ENCODE assay signal across 15 cellular contexts in genomic region chr11:60845338-60845737, GRCh38. TPM values are rescaled to one million over a fixed set of nuclear protein-coding genes. Genes with fewer than 3 reads are reported as not detected.
A peak's percentile ranks its signal among the peaks of the same experiment; 100 is the strongest.
DNase-seq lines count a peak whose midpoint lies in the region; ATAC-seq and TF ChIP-seq lines count a peak whose summit lies in the region.
"Had no signal": no experiment of that assay in that cellular context is flagged by ENCODE, and none has a peak within 500 bp of the region (broad histone marks: within the 10 kb centered on the region; RNA-seq: fewer than 3 reads in every experiment).

No MANE protein-coding gene starts in this region.

- H4K12ac ChIP-seq in trophoblast cell (ENCODE audit: low read depth, low read length), result no peak overlapping the region

- no peak overlapping the region for H3K14ac ChIP-seq in trophoblast cell (ENCODE audit: low read length)

- H3K79me1 ChIP-seq in trophoblast cell (ENCODE audit: low read length), result peaks cover 11% of the 10 kb centered on the region

- H4K91ac ChIP-seq in trophoblast cell (ENCODE audit: low read depth, low read length), result no peak overlapping the region

- CTCF ChIA-PET in OCI-LY7 (lab: Charles Lee; ENCODE audit: unreplicated experiment) (no interaction called here), mammary epithelial cell (lab: Charles Lee; ENCODE audit: low non-redundant PET) (no interaction called here)

- H3K4me3 ChIP-seq in OCI-LY7 (ENCODE audit: low read depth, low read length, poor library complexity, severe bottlenecking) (peak overlapping the region; percentile 81), mammary epithelial cell (replicated peaks in 1 of 3; ENCODE audit: insufficient read depth in 1 of 3, low read depth in 2 of 3, low read length in 3 of 3) (no peak overlapping the region), trophoblast cell (ENCODE audit: low read depth, low read length) (no peak overlapping the region)
- H3K4me3 ChIP-seq: SJSA1 had no signal

- intact Hi-C loops in OCI-LY7 (cut with micrococcal nuclease; ENCODE audit: unreplicated experiment) (no loop called here), mammary epithelial cell (cut with micrococcal nuclease) (no loop called here)

- no peak overlapping the region for H2BK120ac ChIP-seq in trophoblast cell (ENCODE audit: insufficient read depth, low read length, poor library complexity)

- TF ChIP-seq CTCF in OCI-LY7 (conservative IDR thresholded peaks at IDR 0.05; ENCODE audit: low read length) (no peak), mammary epithelial cell (conservative IDR thresholded peaks at IDR 0.05 in 1 of 2, IDR thresholded peaks at IDR 0.05 in 1 of 2; ENCODE audit: extremely low read depth in 1 of 2, insufficient read depth in 1 of 2, low read depth in 1 of 2, low read length in 2 of 2) (no peak)

- in situ Hi-C loops in mammary epithelial cell (cut with MboI; ENCODE audit: low sequenced_read_pairs in 2 of 2), result loop anchor here in 1 of 2 donors (25.0 kb wide), 1 partner anchor 317 kb away; the partner anchor contains the start of gene VPS37C

- H3K27me3 ChIP-seq in mammary epithelial cell (ENCODE audit: insufficient read depth, low read length) (no peaks in the 10 kb centered on the region), trophoblast cell (ENCODE audit: insufficient read depth, low read length) (no peaks in the 10 kb centered on the region)
- H3K27me3 ChIP-seq: SJSA1 had no signal

- dilution Hi-C loops in mammary epithelial cell (cut with HindIII; ENCODE audit: low sequenced_read_pairs), result no loop called here

- no peak overlapping the region for H2AK5ac ChIP-seq in trophoblast cell (ENCODE audit: low read length)

- H3K27me3 Mint-ChIP-seq in activated T-cell treated with anti-CD3 and anti-CD28 coated beads, Interleukin-2, amount 50 U/mL, for 24 hours, result no peaks in the 10 kb centered on the region

- H3K36me3 ChIP-seq in OCI-LY7 (ENCODE audit: insufficient read depth, low read length) (peaks cover 60% of the 10 kb centered on the region), mammary epithelial cell (ENCODE audit: insufficient read depth, low read length) (peaks cover 2% of the 10 kb centered on the region), trophoblast cell (ENCODE audit: control insufficient read depth in 1 of 2, insufficient read depth in 2 of 2, low read length in 2 of 2) (peaks cover 26 to 28% of the 10 kb centered on the region in 2 experiments)

- H3K18ac ChIP-seq in trophoblast cell (ENCODE audit: low read length), result peak overlapping the region; percentile 8

- no peak overlapping the region for H3K27ac ChIP-seq in OCI-LY7 (ENCODE audit: low read depth, low read length, poor library complexity, severe bottlenecking)
- H3K27ac ChIP-seq in mammary epithelial cell (ENCODE audit: insufficient read depth, low read depth, low read length), result no peak overlapping the region
- H3K27ac ChIP-seq in trophoblast cell (ENCODE audit: low read depth, low read length), result no peak overlapping the region
- H3K27ac ChIP-seq: SJSA1 had no signal

- H3K36me3 Mint-ChIP-seq in activated T-cell treated with anti-CD3 and anti-CD28 coated beads, Interleukin-2, amount 50 U/mL, for 24 hours (ENCODE audit: low read depth), result peaks cover 85% of the 10 kb centered on the region

- H4K20me1 ChIP-seq in OCI-LY7 (ENCODE audit: insufficient read depth, low read length), result peaks cover 16% of the 10 kb centered on the region
- H4K20me1 ChIP-seq in mammary epithelial cell (ENCODE audit: insufficient read depth, low read length), result no peaks in the 10 kb centered on the region

- ATAC-seq in GM18498 (IDR thresholded peaks at IDR 0.05; ENCODE audit: unreplicated experiment) (no peak), HG03565 (IDR thresholded peaks at IDR 0.05; ENCODE audit: unreplicated experiment) (no peak)

- H3K9ac ChIP-seq in mammary epithelial cell (ENCODE audit: insufficient read depth, low read length), result no peak overlapping the region
- H3K9ac ChIP-seq in trophoblast cell (ENCODE audit: low read length), result no peak overlapping the region

- peak overlapping the region; percentile 95 for H3K4me3 Mint-ChIP-seq in activated T-cell treated with anti-CD3 and anti-CD28 coated beads, Interleukin-2, amount 50 U/mL, for 24 hours

- H3K4me1 Mint-ChIP-seq in activated T-cell treated with anti-CD3 and anti-CD28 coated beads, Interleukin-2, amount 50 U/mL, for 24 hours (ENCODE audit: low read depth), result peaks cover 41% of the 10 kb centered on the region

- H3K4me2 ChIP-seq in OCI-LY7 (ENCODE audit: low read length) (peak overlapping the region; percentile 98), mammary epithelial cell (ENCODE audit: insufficient read depth, low read depth, low read length) (peak overlapping the region; percentile 75), trophoblast cell (ENCODE audit: low read length) (no peak overlapping the region)

- peak overlapping the region; percentile 97 for H3K27ac Mint-ChIP-seq in activated T-cell treated with anti-CD3 and anti-CD28 coated beads, Interleukin-2, amount 50 U/mL, for 24 hours

- H4K8ac ChIP-seq in trophoblast cell (ENCODE audit: low read depth, low read length), result no peak overlapping the region

- DNase-seq in activated T-cell treated with anti-CD3 and anti-CD28 coated beads, Interleukin-2, amount 50 U/mL, for 24 hours, result no peak
- no peak for DNase-seq in activated T-cell treated with anti-CD3 and anti-CD28 coated beads, Interleukin-2, amount 50 U/mL, for 1 hour
- DNase-seq in OCI-LY7 (ENCODE audit: low spot score) (no peak), mammary epithelial cell (no peak), trophoblast cell (no peak), hippocampal formation (lab: John Stamatoyannopoulos, UW) (no peak)
- DNase-seq: effector CD4-positive, alpha-beta T cell; EL; H7; head of caudate nucleus; NCI-H1436 had no signal

- BruUV-seq in OCI-LY7 (replicated peaks; lab: Mats Ljungman, UMichigan), result no TSS peak
- BruUV-seq in mammary epithelial cell (replicated peaks; lab: Mats Ljungman, UMichigan), result no TSS peak

- H3K9me2 ChIP-seq in OCI-LY7 (ENCODE audit: insufficient read depth, low read length), result no peaks in the 10 kb centered on the region

- H2AFZ ChIP-seq in OCI-LY7 (ENCODE audit: low read length), result no peak overlapping the region
- no peak overlapping the region for H2AFZ ChIP-seq in mammary epithelial cell (ENCODE audit: low read depth, low read length)
- H2AFZ ChIP-seq in trophoblast cell (ENCODE audit: insufficient read depth, low read length, poor library complexity), result no peak overlapping the region

- no peak overlapping the region for H3K4ac ChIP-seq in trophoblast cell (ENCODE audit: low read depth, low read length)

- H3K9me3 Mint-ChIP-seq in activated T-cell treated with anti-CD3 and anti-CD28 coated beads, Interleukin-2, amount 50 U/mL, for 24 hours, result no peaks in the 10 kb centered on the region

- H3K23ac ChIP-seq in trophoblast cell (ENCODE audit: low read length), result no peak overlapping the region

- POLR2A ChIA-PET in OCI-LY7 (lab: Charles Lee), result no interaction called here

- H3K9me3 ChIP-seq in OCI-LY7 (ENCODE audit: low read length) (no peaks in the 10 kb centered on the region), mammary epithelial cell (replicated peaks; ENCODE audit: insufficient read depth, low read length) (no peaks in the 10 kb centered on the region), trophoblast cell (ENCODE audit: insufficient read depth, low read depth, low read length) (peaks cover 5% of the 10 kb centered on the region)
- H3K9me3 ChIP-seq: SJSA1 had no signal

- H2BK5ac ChIP-seq in trophoblast cell (ENCODE audit: low read depth, low read length, poor library complexity), result no peak overlapping the region

- H3K4me1 ChIP-seq in OCI-LY7 (ENCODE audit: insufficient read depth, low read length, poor library complexity, severe bottlenecking) (peaks cover 23% of the 10 kb centered on the region), mammary epithelial cell (ENCODE audit: insufficient read depth, low read length) (peaks cover 25% of the 10 kb centered on the region), trophoblast cell (ENCODE audit: control insufficient read depth in 1 of 2, insufficient read depth in 2 of 2, low read length in 2 of 2) (peaks cover 8 to 19% of the 10 kb centered on the region in 2 experiments)

- peaks cover 54% of the 10 kb centered on the region for H3K79me2 ChIP-seq in OCI-LY7 (ENCODE audit: insufficient read depth, low read depth, low read length)
- peaks cover 59% of the 10 kb centered on the region for H3K79me2 ChIP-seq in mammary epithelial cell (ENCODE audit: insufficient read depth, low read length)
- peaks cover 9% of the 10 kb centered on the region for H3K79me2 ChIP-seq in trophoblast cell (ENCODE audit: control insufficient read depth, insufficient read depth, low read length, poor library complexity)

- H2BK12ac ChIP-seq in trophoblast cell (ENCODE audit: low read length), result no peak overlapping the region

- 86% methylated on average over 7 of the region's 8 CpGs for WGBS in mammary epithelial cell (ENCODE audit: low coverage, missing lambda C conversion rate)
- WGBS in trophoblast cell (ENCODE audit: extremely low coverage, insufficient coverage, insufficient read length), result no CpG with 5 or more reads among the region's 8 CpGs

RNA-seq across cellular contexts. Expression of gene CCDC86, which starts 3.4 kb away (rescaled TPM):
- total RNA-seq in OCI-LY7 (2014; rRNA removed; shearing (Covaris generic)), result 21.3 and 21.7 TPM in 2 replicates
- 17.7 and 24.7 TPM in 2 replicates for total RNA-seq in OCI-LY7 (2022)
- 10 to 100 TPM; 14.7 to 58.0 TPM for total RNA-seq in mammary epithelial cell
- polyA plus RNA-seq in mammary epithelial cell, result 43.1 TPM
- polyA minus RNA-seq in mammary epithelial cell, result 31.8 TPM
- polyA plus RNA-seq in trophoblast cell (2013), result 35.1 and 37.2 TPM in 2 replicates

RNA-seq across cellular contexts. Expression of gene PTGDR2, which starts 10.4 kb away (rescaled TPM):
- 0.19 TPM in 1 of 2 replicates, not detected in the other for total RNA-seq in OCI-LY7 (2014; rRNA removed; shearing (Covaris generic))
- total RNA-seq in OCI-LY7 (2022) (not detected in 2 replicates), mammary epithelial cell (not detected)
- polyA plus RNA-seq in mammary epithelial cell, result 0.01 TPM
- not detected for polyA minus RNA-seq in mammary epithelial cell
- polyA plus RNA-seq in trophoblast cell (2013), result 0.12 and 0.19 TPM in 2 replicates
- total RNA-seq: SJSA1 had no signal

RNA-seq across cellular contexts. Expression of gene ZP1, which starts 22.0 kb away (rescaled TPM):
- total RNA-seq in OCI-LY7 (2014; rRNA removed; shearing (Covaris generic)), result not detected in 2 replicates
- not detected in 2 replicates for total RNA-seq in OCI-LY7 (2022)
- total RNA-seq in mammary epithelial cell, result not detected
- not detected for polyA plus RNA-seq in mammary epithelial cell
- not detected for polyA minus RNA-seq in mammary epithelial cell
- polyA plus RNA-seq in trophoblast cell (2013), result 0.08 and 0.18 TPM in 2 replicates
- total RNA-seq: H7, liver, SJSA1 had no signal
- polyA plus RNA-seq: liver had no signal
